ENCODE assay signal across 8 cellular contexts in genomic region chr2:24382363-24383021, GRCh38. TPM values are rescaled to one million over a fixed set of nuclear protein-coding genes. Genes with fewer than 3 reads are reported as not detected.
A peak's percentile ranks its signal among the peaks of the same experiment; 100 is the strongest.
DNase-seq lines count a peak whose midpoint lies in the region; ATAC-seq, FAIRE-seq and TF ChIP-seq lines count a peak whose summit lies in the region.

No MANE protein-coding gene starts in this region.

- FAIRE-seq in GM12878 (lab: Jason Lieb, UNC): peak; percentile 81

- peak; percentile 97 for TF ChIP-seq RAD21 in GM12878 (IDR thresholded peaks at IDR 0.05; ENCODE audit: insufficient read depth, low read depth, low read length)

- TF ChIP-seq POLR2A in GM12878 (IDR thresholded peaks at IDR 0.05; ENCODE audit: low read depth, low read length): no peak

- TF ChIP-seq EP300 in GM12878 (IDR thresholded peaks at IDR 0.05; ENCODE audit: borderline replicate concordance in 1 of 2, control insufficient read depth in 1 of 2, low read depth in 2 of 2, low read length in 2 of 2): no peak

- CTCF ChIA-PET in GM12878 (lab: Yijun Ruan, JAX): interaction anchor here (0.7 to 1.5 kb wide), 7 partner anchors 8 to 156 kb away, joined by 3 to 4 read pairs (median 3); no protein-coding TSS in a partner anchor

- H3K4me3 ChIP-seq in GM12878: no peak overlapping the region

- no peaks in the 10 kb centered on the region for H3K79me2 ChIP-seq in GM12878 (ENCODE audit: control insufficient read depth, insufficient read depth, low read length)

- no peaks in the 10 kb centered on the region for H3K4me1 ChIP-seq in GM12878 (ENCODE audit: control insufficient read depth, insufficient read depth, low read length)

- no peaks in the 10 kb centered on the region for H4K20me1 ChIP-seq in GM12878 (ENCODE audit: control insufficient read depth, insufficient read depth)

- DNase-seq in Ammon's horn (ENCODE audit: low spot score) (peak; percentile 78), GM20000 (ENCODE audit: low spot score) (peak; percentile 72), NCI-H1694 (lab: John Stamatoyannopoulos, UW) (peak; percentile 47), T-helper 9 cell (peak; percentile 40), GM12878 (ENCODE audit: low read depth, low spot score) (no peak), iPS-NIHi11 (ENCODE audit: low spot score) (peak; percentile 81), GOT3 (lab: John Stamatoyannopoulos, UW) (no peak)
- peak; percentile 38 for DNase-seq in stimulated activated CD4-positive, alpha-beta T cell treated with anti-CD3 and anti-CD28 coated beads, Interleukin-12 subunit alpha, Interleukin-12 subunit beta, amount 100 ng/mL, for 4 hours

- H3K36me3 ChIP-seq in GM12878 (ENCODE audit: control insufficient read depth in 2 of 2, insufficient read depth in 2 of 2, low read length in 1 of 2): no peaks in the 10 kb centered on the region

- POLR2A ChIA-PET in GM12878 (lab: Charles Lee): interaction anchor here (1.2 kb wide), 1 partner anchor 586 kb away, joined by 3 read pairs; no protein-coding TSS in a partner anchor

- H2AFZ ChIP-seq in GM12878 (ENCODE audit: control insufficient read depth, low read depth, low read length): no peak overlapping the region

- intact Hi-C loops in GM12878 (cut with micrococcal nuclease; ENCODE audit: unreplicated experiment): loop anchor here (1.0 to 5.0 kb wide), 4 partner anchors 65 to 300 kb away; partner anchors contain the start of gene TP53I3

- ATAC-seq in GM12878: peak; percentile 98

- no TSS peak for BruUV-seq in GM12878 (replicated peaks; lab: Mats Ljungman, UMichigan)

- no peak overlapping the region for H3K27ac ChIP-seq in GM12878 (ENCODE audit: control insufficient read depth, insufficient read depth)

- in situ Hi-C loops in GM12878 (cut with MboI): no loop called here

- no peak overlapping the region for H3K9ac ChIP-seq in GM12878 (ENCODE audit: control insufficient read depth, insufficient read depth, low read length)

- RAD21 ChIA-PET in GM12878 (lab: Charles Lee; ENCODE audit: unreplicated experiment): interaction anchor here (0.6 to 1.8 kb wide), 5 partner anchors 28 to 455 kb away, joined by 3 to 7 read pairs (median 3); no protein-coding TSS in a partner anchor

- H3K9me3 ChIP-seq in GM12878 (replicated peaks; ENCODE audit: control insufficient read depth, insufficient read depth, low read length): no peaks in the 10 kb centered on the region

- H3K27me3 ChIP-seq in GM12878 (replicated peaks in 1 of 2; ENCODE audit: control insufficient read depth in 2 of 2, insufficient read depth in 2 of 2, low read length in 1 of 2): no peaks in the 10 kb centered on the region

- H3K4me2 ChIP-seq in GM12878 (ENCODE audit: control insufficient read depth, insufficient read depth): peak overlapping the region; percentile 7; the same call in 1 of the 2 replicates

- SMC1A ChIA-PET in GM12878 (lab: Charles Lee; ENCODE audit: uncharacterized antibody, unreplicated experiment): interaction anchor here (0.8 to 1.8 kb wide), 5 partner anchors 38 to 556 kb away, joined by 3 to 6 read pairs (median 5); no protein-coding TSS in a partner anchor

- 21% methylated on average over 10 of the region's 10 CpGs for WGBS in GM12878 (ENCODE audit: insufficient coverage, insufficient replicate concordance, low lambda C conversion rate, missing lambda C conversion rate)

- TF ChIP-seq CTCF in GM20000 (IDR thresholded peaks at IDR 0.05; ENCODE audit: extremely low read depth, missing control alignments) (peak; percentile 79), GM12878 (IDR thresholded peaks at IDR 0.05 in 2 of 3, conservative IDR thresholded peaks at IDR 0.05 in 1 of 3; ENCODE audit: control insufficient read depth in 2 of 3, extremely low read depth in 1 of 3, insufficient read depth in 1 of 3, low read depth in 3 of 3, low read length in 3 of 3) (peak; percentile 70 to 85 (median 72))

TF ChIP-seq in GM12878, 131 proteins besides CTCF, POLR2A, EP300 and RAD21:
- TF ChIP-seq ZNF384 (IDR thresholded peaks at IDR 0.05; ENCODE audit: borderline replicate concordance, low read depth, low read length): peak; percentile 68; the same call in 1 of the 2 replicates
- peak; percentile 3; the same call in 1 of the 2 replicates for TF ChIP-seq ZNF217 (IDR thresholded peaks at IDR 0.05)
- TF ChIP-seq, protein P1, sequence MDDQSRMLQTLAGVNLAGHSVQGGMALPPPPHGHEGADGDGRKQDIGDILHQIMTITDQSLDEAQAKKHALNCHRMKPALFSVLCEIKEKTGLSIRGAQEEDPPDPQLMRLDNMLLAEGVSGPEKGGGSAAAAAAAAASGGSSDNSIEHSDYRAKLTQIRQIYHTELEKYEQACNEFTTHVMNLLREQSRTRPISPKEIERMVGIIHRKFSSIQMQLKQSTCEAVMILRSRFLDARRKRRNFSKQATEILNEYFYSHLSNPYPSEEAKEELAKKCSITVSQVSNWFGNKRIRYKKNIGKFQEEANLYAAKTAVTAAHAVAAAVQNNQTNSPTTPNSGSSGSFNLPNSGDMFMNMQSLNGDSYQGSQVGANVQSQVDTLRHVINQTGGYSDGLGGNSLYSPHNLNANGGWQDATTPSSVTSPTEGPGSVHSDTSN (IDR thresholded peaks at IDR 0.05; ENCODE audit: insufficient replicate concordance, low read depth, low read length): no peak
- TF ChIP-seq HSF1 (IDR thresholded peaks at IDR 0.05; ENCODE audit: low read depth, low read length): no peak
- no peak for TF ChIP-seq CREB1 (IDR thresholded peaks at IDR 0.05; ENCODE audit: low read depth)
- TF ChIP-seq BCL3 (IDR thresholded peaks at IDR 0.05; ENCODE audit: borderline replicate concordance, insufficient read depth, low read depth, low read length, poor library complexity, severe bottlenecking): no peak
- no peak for TF ChIP-seq CEBPB (IDR thresholded peaks at IDR 0.05; ENCODE audit: borderline replicate concordance in 1 of 2, low read depth in 2 of 2, low read length in 2 of 2)
- TF ChIP-seq YY1 (IDR thresholded peaks at IDR 0.05; ENCODE audit: low read depth, low read length): 0 out of 2 replicates have a peak, but pooled peaks have one; percentile 33
- peak; percentile 63 for TF ChIP-seq SMC3 (IDR thresholded peaks at IDR 0.05; ENCODE audit: borderline replicate concordance, low read length)

RNA-seq across cellular contexts. Expression of gene ITSN2, which starts 22.2 kb away (rescaled TPM):
- 276 and 309 TPM in 2 replicates for total RNA-seq in GM12878 (2013; cell fraction: nucleolus; rRNA removed)
- total RNA-seq in GM12878 (2014; rRNA removed) (43.9 and 53.0 TPM in 2 replicates), GM12878 (2014; rRNA removed; fragmentation: Illumina TruSeq; extraction: Trizol) (52.7 and 54.9 TPM in 2 replicates), GM12878 (2021) (65.1 and 70.1 TPM in 2 replicates)
- polyA plus RNA-seq in GM12878 (2011; ENCODE audit: low read depth): 22.9 TPM
- polyA plus RNA-seq in GM12878 (2011; rRNA removed) (80.0 and 87.9 TPM in 2 replicates), GM12878 (2014; fragmentation: Illumina TruSeq; extraction: Trizol) (57.4 and 69.9 TPM in 2 replicates), GM12878 (2014; fragmentation: Nextera tagmentation; extraction: Ambion mirVana) (10 to 100 TPM; 20.5 to 24.3 TPM), GM12878 (2014; rRNA removed) (41.8 and 47.8 TPM in 2 replicates), GM12878 (2016; fragmentation: Nextera tagmentation; extraction: Ambion mirVana) (10 to 100 TPM; 56.6 to 58.1 TPM)
- 50.0 and 89.8 TPM in 2 replicates for polyA plus RNA-seq in GM12878 (2011; cell fraction: cytosol; rRNA removed)
- polyA plus RNA-seq in GM12878 (2011; cell fraction: nucleus; rRNA removed): 100 and 104 TPM in 2 replicates
- polyA plus RNA-seq in GM12878 (2012): 37.9 and 40.1 TPM in 2 replicates
- polyA minus RNA-seq in GM12878 (2011; rRNA and poly(A)+ RNA removed): 89.4 and 131 TPM in 2 replicates
- 30.5 and 30.8 TPM in 2 replicates for polyA minus RNA-seq in GM12878 (2011; cell fraction: cytosol; rRNA and poly(A)+ RNA removed)
- 53.2 and 83.5 TPM in 2 replicates for polyA minus RNA-seq in GM12878 (2011; cell fraction: nucleus; rRNA and poly(A)+ RNA removed)

Comparison
In these comparisons a context has a peak if more than half of its experiments do, and no peak if none do; other contexts are left out.
1. DNase-seq: peak in Ammon's horn (single experiment), GM20000 (single experiment), NCI-H1694 (single experiment), T-helper 9 cell (single experiment), iPS-NIHi11 (single experiment) and stimulated activated CD4-positive, alpha-beta T cell treated with anti-CD3 and anti-CD28 coated beads, Interleukin-12 subunit alpha, Interleukin-12 subunit beta, amount 100 ng/mL, for 4 hours (single experiment); none in GM12878 (single experiment) and GOT3 (single experiment).